ENCODE assay signal across 3 cellular contexts in genomic region chr6:163409712-163410111, GRCh38.
TF ChIP-seq lines count a peak whose summit lies in the region.

No MANE protein-coding gene starts in this region.

TF ChIP-seq in HepG2, 621 proteins besides CTCF, POLR2A, EP300 and RAD21 (continues in another document):
- TF ChIP-seq MAX (IDR thresholded peaks at IDR 0.05) (peak; percentile 52), TAF1 (CRISPR knock-in tag; IDR thresholded peaks at IDR 0.05) (peak; percentile 35; the same call in 1 of the 2 replicates), TBX3 (IDR thresholded peaks at IDR 0.05; ENCODE audit: borderline replicate concordance) (0 out of 2 replicates have a peak, but pooled peaks have one; percentile 18), HOXA3 (CRISPR knock-in tag; IDR thresholded peaks at IDR 0.05) (0 out of 2 replicates have a peak, but pooled peaks have one; percentile 43), TGIF2 (CRISPR knock-in tag; IDR thresholded peaks at IDR 0.05) (0 out of 2 replicates have a peak, but pooled peaks have one; percentile 30), HMGXB4 (CRISPR knock-in tag; IDR thresholded peaks at IDR 0.05; ENCODE audit: borderline replicate concordance in 1 of 2, low read depth in 1 of 2) (0 out of 4 replicates have a peak, but pooled peaks of 1 of the 2 experiments have one; percentile 18), ZMYM4 (CRISPR knock-in tag; IDR thresholded peaks at IDR 0.05) (peak; percentile 62; the same call in 1 of the 2 replicates), FOXA3 (CRISPR knock-in tag; IDR thresholded peaks at IDR 0.05) (peak; percentile 8; the same call in 1 of the 2 replicates), NCOA2 (CRISPR knock-in tag; IDR thresholded peaks at IDR 0.05) (peak; percentile 60; the same call in 1 of the 2 replicates), SCMH1 (CRISPR knock-in tag; IDR thresholded peaks at IDR 0.05; ENCODE audit: borderline replicate concordance) (no peak), PATZ1 (CRISPR knock-in tag; IDR thresholded peaks at IDR 0.05) (peak; percentile 31; the same call in 1 of the 2 replicates), KDM1A (CRISPR knock-in tag; IDR thresholded peaks at IDR 0.05) (no peak), MED1 (CRISPR knock-in tag; IDR thresholded peaks at IDR 0.05) (peak; percentile 45; the same call in 1 of the 2 replicates), LCORL (IDR thresholded peaks at IDR 0.05) (no peak), LCORL (CRISPR knock-in tag; IDR thresholded peaks at IDR 0.05) (peak; percentile 20; the same call in 1 of the 2 replicates), FOSL2 (CRISPR knock-in tag; IDR thresholded peaks at IDR 0.05) (peak; percentile 52), ZNF296 (CRISPR knock-in tag; conservative IDR thresholded peaks at IDR 0.05) (no peak), YY1 (IDR thresholded peaks at IDR 0.05; ENCODE audit: insufficient read depth, insufficient replicate concordance, low read depth, low read length) (peak; percentile 74), TEAD3 (CRISPR knock-in tag; optimal IDR thresholded peaks at IDR 0.05; ENCODE audit: borderline replicate concordance) (no peak), SAP130 (CRISPR knock-in tag; IDR thresholded peaks at IDR 0.05; ENCODE audit: low read depth) (peak; percentile 53), PITX1 (CRISPR knock-in tag; IDR thresholded peaks at IDR 0.05) (peak; percentile 63; the same call in 1 of the 2 replicates)

TF ChIP-seq in H1, 55 proteins besides CTCF, POLR2A, EP300 and RAD21:
- TF ChIP-seq HDAC6 (IDR thresholded peaks at IDR 0.05; ENCODE audit: low read depth, low read length), result no peak

TF ChIP-seq in GM12891, 5 proteins besides CTCF, POLR2A, EP300 and RAD21:
- no peak for TF ChIP-seq POU2F2 (IDR thresholded peaks at IDR 0.05; ENCODE audit: low read depth, low read length)
- TF ChIP-seq SPI1 (IDR thresholded peaks at IDR 0.05; ENCODE audit: low read depth, low read length), result no peak
- TF ChIP-seq TAF1 (IDR thresholded peaks at IDR 0.05; ENCODE audit: low read depth, low read length), result no peak
- no peak for TF ChIP-seq PAX5 (IDR thresholded peaks at IDR 0.05; ENCODE audit: insufficient read depth, low read length, severe bottlenecking)
- TF ChIP-seq POLR2AphosphoS5 (IDR thresholded peaks at IDR 0.05; ENCODE audit: low read depth, low read length), result no peak
